Comparison of ENCODE assay signal across 29 cellular contexts in the genomic region with DNA sequence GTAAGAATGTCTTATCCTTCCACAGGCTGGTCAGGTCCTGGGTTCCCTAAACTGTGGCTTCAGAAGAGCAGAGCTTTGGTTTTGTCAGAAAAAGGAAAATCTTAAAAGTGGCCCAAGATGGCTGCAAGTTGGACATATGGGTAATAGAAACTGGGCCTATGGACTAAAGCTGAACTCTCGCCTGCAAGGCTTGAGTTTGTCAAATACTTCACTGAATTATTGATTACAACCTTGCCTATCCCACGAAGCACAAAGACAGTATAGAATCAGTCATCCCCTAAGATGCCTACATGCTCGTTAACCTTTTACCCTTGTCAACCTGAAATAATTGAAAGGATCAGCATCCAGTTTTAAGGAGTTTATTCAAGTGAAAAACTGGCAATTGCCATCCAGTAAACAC. TPM values are rescaled to one million over a fixed set of nuclear protein-coding genes. Genes with fewer than 3 reads are reported as not detected.
"Had no signal": no experiment of that assay in that cellular context is flagged by ENCODE, and none has a peak within 500 bp of the region (broad histone marks: within the 10 kb centered on the region; RNA-seq: fewer than 3 reads in every experiment).

No MANE protein-coding gene starts in this region.

- H3K9me3 Mint-ChIP-seq: immature natural killer cell; mesothelial cell of epicardium; naive thymus-derived CD4-positive, alpha-beta T cell; natural killer cell treated with Interleukin-12 subunit alpha and Interleukin-12 subunit beta and Interleukin-15 and Interleukin-18, amount 100 ng/mL, for 72 hours; stimulated activated memory B cell treated with anti-CD40 and anti-IgM and Interleukin-4, amounts not matched to agents 10 μg/mL and 1 μg/mL and 100 μg/mL, for 72 hours; stimulated activated naive CD8-positive, alpha-beta T cell treated with anti-CD3 and anti-CD28 coated beads, Interleukin-15, amount 100 ng/mL, for 72 hours; type B pancreatic cell had no signal

- H3K36me3 Mint-ChIP-seq: immature natural killer cell; mesothelial cell of epicardium; naive thymus-derived CD4-positive, alpha-beta T cell; natural killer cell treated with Interleukin-12 subunit alpha and Interleukin-12 subunit beta and Interleukin-15 and Interleukin-18, amount 100 ng/mL, for 72 hours; stimulated activated memory B cell treated with anti-CD40 and anti-IgM and Interleukin-4, amounts not matched to agents 10 μg/mL and 1 μg/mL and 100 μg/mL, for 72 hours; type B pancreatic cell had no signal

- H3K27ac Mint-ChIP-seq: immature natural killer cell; mesothelial cell of epicardium; naive thymus-derived CD4-positive, alpha-beta T cell; natural killer cell treated with Interleukin-12 subunit alpha and Interleukin-12 subunit beta and Interleukin-15 and Interleukin-18, amount 100 ng/mL, for 72 hours; stimulated activated memory B cell treated with anti-CD40 and anti-IgM and Interleukin-4, amounts not matched to agents 10 μg/mL and 1 μg/mL and 100 μg/mL, for 72 hours; type B pancreatic cell had no signal

- DNase-seq: hypothalamus; immature natural killer cell; kidney; left colon; left lung; lower lobe of right lung; mammary epithelial cell; mesenchymal stem cell; naive thymus-derived CD4-positive, alpha-beta T cell; nucleus accumbens; pancreas; posterior cingulate gyrus; psoas muscle; right lobe of liver; stimulated activated CD4-positive, alpha-beta T cell treated with anti-CD3 and anti-CD28 coated beads, Interleukin-1b, Interleukin-23, amount 100 ng/mL, for 48 hours; stimulated activated CD4-positive, alpha-beta T cell treated with anti-CD3 and anti-CD28 coated beads, Interleukin-2, amount 100 ng/mL, for 48 hours; stimulated activated CD4-positive, alpha-beta T cell treated with anti-CD3 and anti-CD28 coated beads, Interleukin-4, amount 100 ng/mL, for 4 hours; stimulated activated CD8-positive, alpha-beta memory T cell treated with anti-CD3 and anti-CD28 coated beads, Interleukin-4, amount 100 ng/mL, for 48 hours; stimulated activated naive CD4-positive, alpha-beta T cell treated with Interleukin-2 at 50 U/mL for 16 hours; stimulated activated naive CD8-positive, alpha-beta T cell treated with anti-CD3 and anti-CD28 coated beads, Interleukin-15, amount 100 ng/mL, for 72 hours; substantia nigra; uterus had no signal

- H3K4me3 Mint-ChIP-seq: immature natural killer cell; mesothelial cell of epicardium; naive thymus-derived CD4-positive, alpha-beta T cell; natural killer cell treated with Interleukin-12 subunit alpha and Interleukin-12 subunit beta and Interleukin-15 and Interleukin-18, amount 100 ng/mL, for 72 hours; stimulated activated memory B cell treated with anti-CD40 and anti-IgM and Interleukin-4, amounts not matched to agents 10 μg/mL and 1 μg/mL and 100 μg/mL, for 72 hours; stimulated activated naive CD8-positive, alpha-beta T cell treated with anti-CD3 and anti-CD28 coated beads, Interleukin-15, amount 100 ng/mL, for 72 hours; type B pancreatic cell had no signal

- H3K27ac ChIP-seq: left lung, lower lobe of right lung, pancreas, psoas muscle, right lobe of liver, tibial nerve, uterus had no signal

- H3K36me3 ChIP-seq: left lung, lower lobe of right lung, pancreas, right lobe of liver, tibial nerve, uterus had no signal

- H3K27me3 Mint-ChIP-seq: stimulated activated memory B cell treated with anti-CD40 and anti-IgM and Interleukin-4, amounts not matched to agents 10 μg/mL and 1 μg/mL and 100 μg/mL, for 72 hours; stimulated activated naive CD8-positive, alpha-beta T cell treated with anti-CD3 and anti-CD28 coated beads, Interleukin-15, amount 100 ng/mL, for 72 hours; type B pancreatic cell had no signal

- H3K9me3 ChIP-seq: left lung, lower lobe of right lung, pancreas, psoas muscle, right lobe of liver, tibial nerve, uterus had no signal

- H3K4me1 Mint-ChIP-seq: immature natural killer cell; naive thymus-derived CD4-positive, alpha-beta T cell; stimulated activated memory B cell treated with anti-CD40 and anti-IgM and Interleukin-4, amounts not matched to agents 10 μg/mL and 1 μg/mL and 100 μg/mL, for 72 hours; stimulated activated naive CD8-positive, alpha-beta T cell treated with anti-CD3 and anti-CD28 coated beads, Interleukin-15, amount 100 ng/mL, for 72 hours had no signal

- H3K27me3 ChIP-seq: left lung, pancreas, right lobe of liver, tibial nerve, uterus had no signal

- H3K4me1 ChIP-seq: left lung, lower lobe of right lung, pancreas, psoas muscle, right lobe of liver, tibial nerve, uterus had no signal

- ATAC-seq: left colon; left lung; lower lobe of right lung; naive thymus-derived CD4-positive, alpha-beta T cell; natural killer cell treated with Interleukin-12 subunit alpha and Interleukin-12 subunit beta and Interleukin-15 and Interleukin-18, amount 100 ng/mL, for 72 hours; pancreas; psoas muscle; right lobe of liver; stimulated activated memory B cell treated with anti-CD40 and anti-IgM and Interleukin-4, amounts not matched to agents 10 μg/mL and 1 μg/mL and 100 μg/mL, for 72 hours; stimulated activated naive CD8-positive, alpha-beta T cell treated with anti-CD3 and anti-CD28 coated beads, Interleukin-15, amount 100 ng/mL, for 72 hours had no signal

- H3K4me2 ChIP-seq: smooth muscle cell had no signal

- H3K4me3 ChIP-seq: left lung, lower lobe of right lung, pancreas, psoas muscle, right lobe of liver, smooth muscle cell, tibial nerve, uterus had no signal

RNA-seq across cellular contexts. Expression of gene RNF112, which starts 20.7 kb away (rescaled TPM):
- total RNA-seq: mammary epithelial cell had no signal
- polyA plus RNA-seq: immature natural killer cell, mammary epithelial cell had no signal

RNA-seq across cellular contexts. Expression of gene MFAP4, which starts 44.7 kb away (rescaled TPM):
- total RNA-seq: mononuclear cell; naive thymus-derived CD4-positive, alpha-beta T cell; natural killer cell treated with Interleukin-12 subunit alpha and Interleukin-12 subunit beta and Interleukin-15 and Interleukin-18, amount 100 ng/mL, for 72 hours had no signal
- polyA plus RNA-seq: mammary epithelial cell; naive thymus-derived CD4-positive, alpha-beta T cell had no signal
